In genomic region chr5:141697586-141697985, GRCh38 we compare ENCODE assay signal across 9 cellular contexts. TPM values are rescaled to one million over a fixed set of nuclear protein-coding genes. Genes with fewer than 3 reads are reported as not detected.
"Had no signal": no experiment of that assay in that cellular context is flagged by ENCODE, and none has a peak within 500 bp of the region (broad histone marks: within the 10 kb centered on the region; RNA-seq: fewer than 3 reads in every experiment).

No MANE protein-coding gene starts in this region.

- H3K4me3 ChIP-seq: GM23248 had no signal

- H3K4me3 Mint-ChIP-seq: H9, IgD-negative memory B cell had no signal

- H3K9me3 Mint-ChIP-seq: H9, IgD-negative memory B cell had no signal

- ATAC-seq: HepG2 had no signal

- H3K36me3 Mint-ChIP-seq: IgD-negative memory B cell had no signal

- FAIRE-seq: H54, HepG2 had no signal

- H2AFZ ChIP-seq: GM23248 had no signal

- H3K27ac ChIP-seq: GM23248, HL-60 had no signal

- DNase-seq: GM23248, GOT3, H9, HCEC 1CT, KG1 had no signal

- H3K27ac Mint-ChIP-seq: H9, IgD-negative memory B cell had no signal

- H3K9ac ChIP-seq: GM23248 had no signal

RNA-seq across cellular contexts. Expression of gene ARAP3, which starts 15.6 kb away (rescaled TPM):
- total RNA-seq: HepG2 had no signal
- polyA plus RNA-seq: IgD-negative memory B cell had no signal
